ENCODE assay signal across 29 cellular contexts in genomic region chr12:33994857-33995808, GRCh38.
"Had no signal": no experiment of that assay in that cellular context is flagged by ENCODE, and none has a peak within 500 bp of the region (broad histone marks: within the 10 kb centered on the region; RNA-seq: fewer than 3 reads in every experiment).

No MANE protein-coding gene starts in this region.

- DNase-seq: activated B cell treated with CpG ODN at 0.5 μM for 24 hours; activated CD8-positive, alpha-beta T cell treated with anti-CD3 and anti-CD28 coated beads, Interleukin-2, amount 10 ng/mL, durations not matched to agents 7 days and 5 days; activated effector memory CD4-positive, alpha-beta T cell treated with Interleukin-2 at 50 U/mL for 16 hours; activated naive CD4-positive, alpha-beta T cell treated with Interleukin-2 at 50 U/mL for 16 hours; activated T-cell treated with anti-CD3 and anti-CD28 coated beads for 4 hours; activated T-cell treated with anti-CD3 and anti-CD28 coated beads, Interleukin-2, amount 50 U/mL, for 72 hours; anterior cingulate cortex; effector memory CD8-positive, alpha-beta T cell; gastrocnemius medialis; glutamatergic neuron; islet precursor cell; left cardiac atrium; left ventricle myocardium superior; naive B cell; nephron progenitor cell; right lobe of liver; stimulated activated CD4-positive, alpha-beta T cell treated with anti-CD3 and anti-CD28 coated beads, Interleukin-1b, Interleukin-23, amount 100 ng/mL, for 48 hours; stimulated activated CD4-positive, alpha-beta T cell treated with anti-CD3 and anti-CD28 coated beads, Interleukin-4, amount 100 ng/mL, for 4 hours; stimulated activated CD8-positive, alpha-beta memory T cell treated with anti-CD3 and anti-CD28 coated beads, Interleukin-4, amount 100 ng/mL, for 48 hours; stimulated activated naive CD8-positive, alpha-beta T cell treated with anti-CD3 and anti-CD28 coated beads, Interleukin-15, amount 100 ng/mL, for 72 hours; substantia nigra; T-helper 1 cell; upper lobe of right lung had no signal

- ATAC-seq: activated CD8-positive, alpha-beta T cell treated with anti-CD3 and anti-CD28 coated beads, Interleukin-2, amount 10 ng/mL, durations not matched to agents 7 days and 5 days; activated T-cell treated with anti-CD3 and anti-CD28 coated beads, Interleukin-2, amount 50 U/mL, for 72 hours; effector memory CD8-positive, alpha-beta T cell; gastrocnemius medialis; left cardiac atrium; left ventricle myocardium superior; right lobe of liver; stimulated activated memory B cell treated with anti-CD40 and anti-IgM and Interleukin-4, amounts not matched to agents 10 μg/mL and 1 μg/mL and 100 μg/mL, for 72 hours; stimulated activated naive CD8-positive, alpha-beta T cell treated with anti-CD3 and anti-CD28 coated beads, Interleukin-15, amount 100 ng/mL, for 72 hours; upper lobe of right lung had no signal

- H3K4me3 ChIP-seq: cardiac muscle cell, coronary artery, esophagus muscularis mucosa, gastrocnemius medialis, right lobe of liver, skin epidermis, upper lobe of right lung had no signal

- H3K36me3 ChIP-seq: cardiac muscle cell, esophagus muscularis mucosa, gastrocnemius medialis, neutrophil, right lobe of liver, upper lobe of right lung had no signal

- H3K4me1 ChIP-seq: esophagus muscularis mucosa, gastrocnemius medialis, right lobe of liver, upper lobe of right lung had no signal

- H3K27ac ChIP-seq: cardiac muscle cell, coronary artery, esophagus muscularis mucosa, gastrocnemius medialis, neutrophil, right lobe of liver, skin epidermis, upper lobe of right lung had no signal

- H3K27me3 ChIP-seq: cardiac muscle cell, gastrocnemius medialis, neutrophil, right lobe of liver, upper lobe of right lung had no signal

- H3K9me3 ChIP-seq: esophagus muscularis mucosa, gastrocnemius medialis, neutrophil, right lobe of liver, upper lobe of right lung had no signal
